ENCODE assay signal across 18 cellular contexts in genomic region chr6:47520282-47520681, GRCh38. TPM values are rescaled to one million over a fixed set of nuclear protein-coding genes. Genes with fewer than 3 reads are reported as not detected.
DNase-seq lines count a peak whose midpoint lies in the region; FAIRE-seq and TF ChIP-seq lines count a peak whose summit lies in the region.
"Had no signal": no experiment of that assay in that cellular context is flagged by ENCODE, and none has a peak within 500 bp of the region (broad histone marks: within the 10 kb centered on the region; RNA-seq: fewer than 3 reads in every experiment).

No MANE protein-coding gene starts in this region.

- peak overlapping the region; percentile 32 for H3K27ac ChIP-seq in hepatocyte
- H3K27ac ChIP-seq in small intestine (ENCODE audit: low read depth in 1 of 2, low read length in 1 of 2) = peak overlapping the region in 1 of 2 donors; percentile 18
- H3K27ac ChIP-seq in ovary = no peak overlapping the region
- H3K27ac ChIP-seq: prostate gland, stomach had no signal

- TF ChIP-seq CTCF in hepatocyte (IDR thresholded peaks at IDR 0.05; ENCODE audit: poor library complexity) = no peak
- no peak for TF ChIP-seq CTCF in ovary (IDR thresholded peaks at IDR 0.05)

- no peaks in the 10 kb centered on the region for H3K9me3 ChIP-seq in hepatocyte (ENCODE audit: low read depth)
- H3K9me3 ChIP-seq in small intestine (ENCODE audit: control insufficient read depth, low read depth) = no peaks in the 10 kb centered on the region
- no peaks in the 10 kb centered on the region for H3K9me3 ChIP-seq in ovary
- H3K9me3 ChIP-seq: prostate gland, SK-N-SH, stomach had no signal

- TF ChIP-seq EP300 in ovary (IDR thresholded peaks at IDR 0.05) = no peak

- H3K4me3 ChIP-seq in hepatocyte (no peak overlapping the region), small intestine (ENCODE audit: low read depth in 1 of 2, low read length in 2 of 2) (no peak overlapping the region), ovary (no peak overlapping the region)
- H3K4me3 ChIP-seq: prostate gland, stomach had no signal

- H3K79me2 ChIP-seq in hepatocyte = peaks cover 98% of the 10 kb centered on the region

- intact Hi-C loops in ovary (cut with DNase I) = no loop called here

- no peak for FAIRE-seq in small intestine (lab: Jason Lieb, UNC)
- FAIRE-seq: D721Med had no signal

- 73% methylated on average over 6 of the region's 6 CpGs for WGBS in hepatocyte (ENCODE audit: low lambda C conversion rate, missing lambda C conversion rate)
- 27 to 55% (median 30%) methylated on average over 6 of the region's 6 CpGs for WGBS in small intestine, 3 donors
- 79 to 98% (median 85%) methylated on average over 6 of the region's 6 CpGs for WGBS in ovary, 3 donors

- H3K9me2 ChIP-seq in hepatocyte (replicated peaks; ENCODE audit: insufficient read depth) = no peaks in the 10 kb centered on the region
- H3K9me2 ChIP-seq: SK-N-SH had no signal

- H2AFZ ChIP-seq in hepatocyte = no peak overlapping the region

- no peaks in the 10 kb centered on the region for H3K27me3 ChIP-seq in hepatocyte
- no peaks in the 10 kb centered on the region for H3K27me3 ChIP-seq in small intestine (ENCODE audit: control insufficient read depth in 2 of 2, insufficient read depth in 2 of 2, low read length in 2 of 2)
- H3K27me3 ChIP-seq in ovary = no peaks in the 10 kb centered on the region
- H3K27me3 ChIP-seq: stomach had no signal

- H3K36me3 ChIP-seq in hepatocyte (replicated peaks; ENCODE audit: insufficient read depth, low read depth) = no peaks in the 10 kb centered on the region
- no peaks in the 10 kb centered on the region for H3K36me3 ChIP-seq in small intestine (ENCODE audit: control insufficient read depth in 2 of 2, insufficient read depth in 2 of 2, low read length in 2 of 2)
- no peaks in the 10 kb centered on the region for H3K36me3 ChIP-seq in ovary
- H3K36me3 ChIP-seq: prostate gland had no signal

- DNase-seq in NCI-H2081 (lab: John Stamatoyannopoulos, UW) (peak; percentile 30 to 52), NCI-H2081 treated with DMSO at 0.1 percent for 48 hours (lab: John Stamatoyannopoulos, UW) (no peak), NCI-H524 (lab: John Stamatoyannopoulos, UW) (peak; percentile 71 to 83), hepatocyte (ENCODE audit: low spot score) (peak; percentile 43), small intestine (peak; percentile 69), ovary (no peak), NCI-H1105 (lab: John Stamatoyannopoulos, UW) (no peak)
- DNase-seq in activated CD4-positive, alpha-beta T cell treated with anti-CD3 and anti-CD28 coated beads, Interleukin-2, amount 50 U/mL, for 4 hours = no peak
- DNase-seq: activated CD4-positive, alpha-beta T cell treated with anti-CD3 and anti-CD28 coated beads for 1 hour; cortex of kidney; hippocampal formation; kidney glomerular epithelial cell; MV-4-11; SK-N-SH; stimulated activated CD4-positive, alpha-beta T cell treated with anti-CD3 and anti-CD28 coated beads, Interleukin-2, amount 100 ng/mL, for 24 hours; stomach had no signal

- H4K20me1 ChIP-seq in hepatocyte (ENCODE audit: insufficient read depth, poor library complexity, severe bottlenecking) = peaks cover 28% of the 10 kb centered on the region

- peak overlapping the region; percentile 3 for H3K4me2 ChIP-seq in hepatocyte
- H3K4me2 ChIP-seq: SK-N-SH had no signal

- no peak for TF ChIP-seq POLR2A in ovary (IDR thresholded peaks at IDR 0.05)

- H3K4me1 ChIP-seq in hepatocyte (ENCODE audit: insufficient read depth) (no peaks in the 10 kb centered on the region), small intestine (ENCODE audit: control insufficient read depth in 2 of 2, insufficient read depth in 1 of 2, low read depth in 1 of 2, low read length in 1 of 2) (peaks cover 0 to 10% of the 10 kb centered on the region in 2 donors), ovary (ENCODE audit: insufficient read depth) (no peaks in the 10 kb centered on the region)
- H3K4me1 ChIP-seq: prostate gland had no signal

RNA-seq across cellular contexts. Expression of gene CD2AP, which starts 42.7 kb away (rescaled TPM):
- 44.4 and 48.0 TPM in 2 replicates for total RNA-seq in hepatocyte
- polyA plus RNA-seq in hepatocyte = 13.7 and 19.0 TPM in 2 replicates
- polyA plus RNA-seq in small intestine = 10 to 100 TPM; 24.4 to 68.7 (median 59.4) TPM
- 10 to 100 TPM; 14.6 to 40.7 (median 17.6) TPM for total RNA-seq in ovary
- 10 to 100 TPM in 1 of 2 donors, 1 to 10 TPM in 1; 6.9 to 10.1 TPM for polyA plus RNA-seq in ovary

Comparison
In these comparisons a context has a peak if more than half of its experiments do, and no peak if none do; other contexts are left out.
1. DNase-seq: peak in NCI-H2081 (2 of 2), NCI-H524 (2 of 2), hepatocyte (single experiment) and small intestine (single experiment); none in NCI-H2081 treated with DMSO at 0.1 percent for 48 hours (single experiment), ovary (0 of 5), activated CD4-positive, alpha-beta T cell treated with anti-CD3 and anti-CD28 coated beads, Interleukin-2, amount 50 U/mL, for 4 hours (0 of 2) and NCI-H1105 (single experiment).